Comparison of ENCODE assay signal across 6 cellular contexts in the genomic region with DNA sequence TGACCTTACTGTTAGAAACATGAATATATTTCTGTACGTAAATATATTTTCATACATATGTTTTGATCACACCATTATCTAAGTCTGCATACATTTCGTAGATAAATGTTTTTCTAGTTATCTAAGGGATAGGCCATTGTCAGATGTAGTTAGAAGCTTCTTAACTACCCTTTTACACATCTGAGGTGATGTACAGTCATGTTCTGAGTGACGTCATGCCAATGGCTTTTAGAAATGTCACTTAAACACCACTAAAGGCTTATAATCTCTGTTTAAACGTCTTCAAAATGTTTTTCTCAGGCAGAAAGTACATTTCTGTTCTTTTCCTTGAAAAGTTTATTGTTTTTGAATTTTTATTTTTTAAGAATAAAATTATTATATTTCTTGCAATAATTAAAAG.
"Had no signal": no experiment of that assay in that cellular context is flagged by ENCODE, and none has a peak within 500 bp of the region (broad histone marks: within the 10 kb centered on the region; RNA-seq: fewer than 3 reads in every experiment).

No MANE protein-coding gene starts in this region.

- H3K9me3 ChIP-seq: HAP-1 had no signal

- H3K4me1 ChIP-seq: HAP-1 had no signal

- H3K27ac ChIP-seq: GM23248 had no signal

- H3K9ac ChIP-seq: GM23248 had no signal

- ATAC-seq: HCT116 had no signal

- H3K4me3 ChIP-seq: GM23248, HAP-1 had no signal

- DNase-seq: GM23248, GOT3, H7, KG1 had no signal

- H2AFZ ChIP-seq: GM23248 had no signal

- H3K36me3 ChIP-seq: HAP-1 had no signal
